In the genomic region with DNA sequence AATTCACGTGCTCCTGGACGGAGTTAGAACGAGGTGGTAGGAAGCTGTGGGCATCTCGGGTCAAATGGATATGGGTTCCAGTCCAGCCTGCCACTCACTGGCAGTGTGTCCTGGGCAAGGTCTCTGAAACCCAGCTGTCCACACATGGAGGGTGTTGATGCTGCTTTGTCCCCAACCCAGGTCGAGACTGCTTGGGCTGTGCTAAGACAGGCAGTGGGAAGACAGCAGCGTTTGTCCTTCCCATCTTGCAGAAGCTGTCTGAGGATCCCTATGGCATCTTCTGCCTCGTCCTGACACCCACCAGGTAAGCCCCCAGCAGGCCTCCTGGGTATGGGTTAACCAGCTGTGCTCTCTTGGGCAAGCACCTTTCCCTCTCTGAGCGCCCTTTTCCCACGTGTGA, we compare ENCODE assay signal across 8 cellular contexts. TPM values are rescaled to one million over a fixed set of nuclear protein-coding genes. Genes with fewer than 3 reads are reported as not detected.
A peak's percentile ranks its signal among the peaks of the same experiment; 100 is the strongest.
DNase-seq lines count a peak whose midpoint lies in the region; ATAC-seq, FAIRE-seq and TF ChIP-seq lines count a peak whose summit lies in the region.

No MANE protein-coding gene starts in this region.

- H3K4me1 Mint-ChIP-seq in activated CD4-positive, alpha-beta T cell treated with anti-CD3 and anti-CD28 coated beads, Interleukin-2, amount 10 ng/mL, durations not matched to agents 7 days and 5 days: peaks cover 38% of the 10 kb centered on the region
- peaks cover 26% of the 10 kb centered on the region for H3K4me1 Mint-ChIP-seq in activated naive CD8-positive, alpha-beta T cell treated with anti-CD3 and anti-CD28 coated beads for 36 hours

- FAIRE-seq in kidney (lab: Jason Lieb, UNC): no peak
- no peak for FAIRE-seq in H54 (lab: Jason Lieb, UNC)

- H3K27me3 ChIP-seq in subcutaneous abdominal adipose tissue (ENCODE audit: control insufficient read depth in 5 of 5, insufficient read depth in 4 of 5, low read length in 5 of 5): peaks cover 0 to 4% (median 0%) of the 10 kb centered on the region in 5 donors

- H3K4me3 ChIP-seq in kidney (ENCODE audit: low read length in 2 of 2) (peak overlapping the region; percentile 83 to 95), subcutaneous abdominal adipose tissue (ENCODE audit: low read depth in 1 of 5, low read length in 5 of 5) (peak overlapping the region; percentile 95 to 99 (median 97))

- H3K9me3 Mint-ChIP-seq in activated CD4-positive, alpha-beta T cell treated with anti-CD3 and anti-CD28 coated beads, Interleukin-2, amount 10 ng/mL, durations not matched to agents 7 days and 5 days: no peaks in the 10 kb centered on the region
- H3K9me3 Mint-ChIP-seq in activated naive CD8-positive, alpha-beta T cell treated with anti-CD3 and anti-CD28 coated beads for 36 hours: no peaks in the 10 kb centered on the region

- TF ChIP-seq POLR2A in H54 (IDR thresholded peaks at IDR 0.05; ENCODE audit: low read depth, low read length): no peak

- no peak for ATAC-seq in HG03457 (IDR thresholded peaks at IDR 0.05; ENCODE audit: unreplicated experiment)

- TF ChIP-seq CTCF in kidney (IDR thresholded peaks at IDR 0.05; ENCODE audit: borderline replicate concordance, extremely low read depth, insufficient read depth): no peak

- intact Hi-C loops in kidney (cut with DNase I): no loop called here

- no peaks in the 10 kb centered on the region for H3K9me3 ChIP-seq in kidney (ENCODE audit: control insufficient read depth in 1 of 2, low read length in 2 of 2)
- no peaks in the 10 kb centered on the region for H3K9me3 ChIP-seq in subcutaneous abdominal adipose tissue (ENCODE audit: control insufficient read depth in 5 of 5, low read length in 5 of 5)

- peak overlapping the region; percentile 97 for H3K4me3 Mint-ChIP-seq in activated CD4-positive, alpha-beta T cell treated with anti-CD3 and anti-CD28 coated beads, Interleukin-2, amount 10 ng/mL, durations not matched to agents 7 days and 5 days
- H3K4me3 Mint-ChIP-seq in activated naive CD8-positive, alpha-beta T cell treated with anti-CD3 and anti-CD28 coated beads for 36 hours: peak overlapping the region; percentile 99

- H3K36me3 ChIP-seq in kidney (ENCODE audit: control insufficient read depth in 1 of 2, insufficient read depth in 2 of 2, low read length in 2 of 2) (peaks cover 18 to 21% of the 10 kb centered on the region in 2 donors), subcutaneous abdominal adipose tissue (ENCODE audit: control insufficient read depth in 5 of 5, insufficient read depth in 5 of 5, low read length in 5 of 5) (peaks cover 0 to 44% (median 38%) of the 10 kb centered on the region in 5 donors)

- H3K36me3 Mint-ChIP-seq in activated CD4-positive, alpha-beta T cell treated with anti-CD3 and anti-CD28 coated beads, Interleukin-2, amount 10 ng/mL, durations not matched to agents 7 days and 5 days (ENCODE audit: low read depth): peaks cover 39% of the 10 kb centered on the region
- peaks cover 42% of the 10 kb centered on the region for H3K36me3 Mint-ChIP-seq in activated naive CD8-positive, alpha-beta T cell treated with anti-CD3 and anti-CD28 coated beads for 36 hours

- no peaks in the 10 kb centered on the region for H3K27me3 Mint-ChIP-seq in activated CD4-positive, alpha-beta T cell treated with anti-CD3 and anti-CD28 coated beads, Interleukin-2, amount 10 ng/mL, durations not matched to agents 7 days and 5 days
- peaks cover 3% of the 10 kb centered on the region for H3K27me3 Mint-ChIP-seq in activated naive CD8-positive, alpha-beta T cell treated with anti-CD3 and anti-CD28 coated beads for 36 hours

- no peak for DNase-seq in activated CD4-positive, alpha-beta T cell treated with anti-CD3 and anti-CD28 coated beads, Interleukin-2, amount 10 ng/mL, durations not matched to agents 7 days and 5 days
- DNase-seq in activated CD4-positive, alpha-beta T cell treated with anti-CD3 and anti-CD28 coated beads, Interleukin-2, amount 50 U/mL, for 1 hour: no peak
- DNase-seq in activated naive CD8-positive, alpha-beta T cell treated with anti-CD3 and anti-CD28 coated beads for 36 hours: no peak
- no peak for DNase-seq in kidney
- DNase-seq in H54 (ENCODE audit: insufficient read length, low spot score): no peak
- DNase-seq in DMS 273 (lab: John Stamatoyannopoulos, UW; ENCODE audit: unreplicated experiment): no peak

- H3K9ac ChIP-seq in kidney (ENCODE audit: low read length in 2 of 2) (peak overlapping the region; percentile 71 to 91), subcutaneous abdominal adipose tissue (ENCODE audit: low read length in 5 of 5) (peak overlapping the region in 4 of 5 donors; percentile 79 to 89 (median 82))

- POLR2A ChIA-PET in activated CD4-positive, alpha-beta T cell treated with anti-CD3 and anti-CD28 coated beads, Interleukin-2, amount 10 ng/mL, durations not matched to agents 7 days and 5 days (lab: Charles Lee): interaction anchor here (0.6 kb wide), 1 partner anchor 658 kb away, joined by 4 read pairs; no protein-coding TSS in a partner anchor

- no peak overlapping the region for H3K27ac ChIP-seq in kidney (ENCODE audit: low read depth in 2 of 2, low read length in 2 of 2)
- H3K27ac ChIP-seq in subcutaneous abdominal adipose tissue (ENCODE audit: low read depth, low read length): no peak overlapping the region

- CTCF ChIA-PET in activated CD4-positive, alpha-beta T cell treated with anti-CD3 and anti-CD28 coated beads, Interleukin-2, amount 10 ng/mL, durations not matched to agents 7 days and 5 days (lab: Charles Lee): no interaction called here

- H3K4me1 ChIP-seq in kidney (ENCODE audit: control insufficient read depth in 1 of 2, insufficient read depth in 1 of 2, low read depth in 1 of 2, low read length in 2 of 2) (peaks cover 7 to 16% of the 10 kb centered on the region in 2 donors), subcutaneous abdominal adipose tissue (ENCODE audit: control insufficient read depth in 5 of 5, insufficient read depth in 5 of 5, low read length in 5 of 5) (peaks cover 10 to 29% (median 24%) of the 10 kb centered on the region in 5 donors)

- H3K27ac Mint-ChIP-seq in activated CD4-positive, alpha-beta T cell treated with anti-CD3 and anti-CD28 coated beads, Interleukin-2, amount 10 ng/mL, durations not matched to agents 7 days and 5 days: peak overlapping the region; percentile 93
- H3K27ac Mint-ChIP-seq in activated naive CD8-positive, alpha-beta T cell treated with anti-CD3 and anti-CD28 coated beads for 36 hours: peak overlapping the region; percentile 89

RNA-seq across cellular contexts. Expression of a gene that starts 0.9 kb away (rescaled TPM):
- 10 to 100 TPM; 40.6 to 50.6 TPM for total RNA-seq in activated CD4-positive, alpha-beta T cell treated with anti-CD3 and anti-CD28 coated beads, Interleukin-2, amount 10 ng/mL, durations not matched to agents 7 days and 5 days
- total RNA-seq in activated naive CD8-positive, alpha-beta T cell treated with anti-CD3 and anti-CD28 coated beads for 36 hours: 10 to 100 TPM; 87.4 to 89.2 TPM
- 39.5 TPM for total RNA-seq in kidney
- 40.6 TPM for polyA plus RNA-seq in kidney (ENCODE audit: insufficient read depth, low read depth, low replicate concordance)

RNA-seq across cellular contexts. Expression of a gene that starts 1.2 kb away (rescaled TPM):
- total RNA-seq in activated CD4-positive, alpha-beta T cell treated with anti-CD3 and anti-CD28 coated beads, Interleukin-2, amount 10 ng/mL, durations not matched to agents 7 days and 5 days: 100 to 1,000 TPM; 218 to 258 TPM
- total RNA-seq in activated naive CD8-positive, alpha-beta T cell treated with anti-CD3 and anti-CD28 coated beads for 36 hours: 100 to 1,000 TPM; 169 to 174 TPM
- 166 TPM for total RNA-seq in kidney
- polyA plus RNA-seq in kidney (ENCODE audit: insufficient read depth, low read depth, low replicate concordance): 263 TPM

RNA-seq across cellular contexts. Expression of a gene that starts 20.6 kb away (rescaled TPM):
- not detected for total RNA-seq in activated CD4-positive, alpha-beta T cell treated with anti-CD3 and anti-CD28 coated beads, Interleukin-2, amount 10 ng/mL, durations not matched to agents 7 days and 5 days
- total RNA-seq in activated naive CD8-positive, alpha-beta T cell treated with anti-CD3 and anti-CD28 coated beads for 36 hours: not detected
- 34.3 TPM for total RNA-seq in kidney
- 53.1 TPM for polyA plus RNA-seq in kidney (ENCODE audit: insufficient read depth, low read depth, low replicate concordance)

RNA-seq across cellular contexts. Expression of a gene that starts 24.4 kb away (rescaled TPM):
- not detected for total RNA-seq in activated CD4-positive, alpha-beta T cell treated with anti-CD3 and anti-CD28 coated beads, Interleukin-2, amount 10 ng/mL, durations not matched to agents 7 days and 5 days
- total RNA-seq in activated naive CD8-positive, alpha-beta T cell treated with anti-CD3 and anti-CD28 coated beads for 36 hours: under 1 TPM; 0.19 to 0.28 TPM
- 0.50 TPM for total RNA-seq in kidney
- polyA plus RNA-seq in kidney (ENCODE audit: insufficient read depth, low read depth, low replicate concordance): not detected

Comparison
In these comparisons a context has a peak if more than half of its experiments do, and no peak if none do; other contexts are left out.
1. RNA of a gene that starts 20.6 kb away (total RNA-seq): 34.3 TPM in kidney (single experiment); not detected in activated naive CD8-positive, alpha-beta T cell treated with anti-CD3 and anti-CD28 coated beads for 36 hours and not detected in activated CD4-positive, alpha-beta T cell treated with anti-CD3 and anti-CD28 coated beads, Interleukin-2, amount 10 ng/mL, durations not matched to agents 7 days and 5 days; every median in the first group is over 10 times any median in the second.